ENCODE assay signal across 19 cellular contexts in the genomic region with DNA sequence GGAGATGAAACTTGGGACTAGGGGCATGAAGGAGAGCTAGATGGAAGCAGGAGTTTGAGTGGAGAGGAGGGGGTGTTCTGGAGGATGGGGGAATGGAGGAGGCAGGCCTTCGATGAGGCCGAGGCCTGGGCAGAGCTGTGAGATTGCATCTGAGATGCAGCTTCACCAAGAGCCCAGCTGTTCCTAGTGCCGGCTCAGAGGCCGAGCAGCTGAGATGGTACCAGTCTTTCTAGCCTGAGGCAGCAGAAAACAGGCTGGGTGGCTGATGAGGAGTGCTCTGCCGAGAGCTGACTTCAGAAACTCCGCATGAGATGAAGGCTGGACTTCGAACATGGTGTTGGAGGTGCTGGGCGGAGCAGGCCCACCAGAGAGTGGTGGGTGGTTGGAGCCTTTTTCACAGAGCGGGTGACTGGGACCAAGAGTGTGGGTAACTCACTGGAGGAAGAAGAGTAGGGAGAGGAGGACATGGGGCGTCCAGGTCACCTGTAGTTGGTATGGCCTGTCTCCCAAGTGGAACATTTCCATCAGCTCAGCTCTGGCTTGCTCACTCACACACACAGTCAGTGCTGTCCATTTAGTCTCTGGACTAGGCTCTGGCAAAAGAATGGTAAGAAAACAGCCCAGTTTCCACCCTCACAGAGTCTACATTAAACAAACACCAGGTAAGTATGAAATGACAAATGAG. TPM values are rescaled to one million over a fixed set of nuclear protein-coding genes. Genes with fewer than 3 reads are reported as not detected.
DNase-seq lines count a peak whose midpoint lies in the region; TF ChIP-seq lines count a peak whose summit lies in the region.
"Had no signal": no experiment of that assay in that cellular context is flagged by ENCODE, and none has a peak within 500 bp of the region (broad histone marks: within the 10 kb centered on the region; RNA-seq: fewer than 3 reads in every experiment).

No MANE protein-coding gene starts in this region.

- intact Hi-C loops in dorsolateral prefrontal cortex (cut with DNase I) (loop anchor here (5.0 kb wide), 2 partner anchors 39 to 41 kb away; no protein-coding TSS in a partner anchor), thyroid gland (cut with DNase I) (no loop called here)

- TF ChIP-seq POLR2A in thyroid gland (IDR thresholded peaks at IDR 0.05): no peak

- no peak overlapping the region for H3K9ac ChIP-seq in neural progenitor cell

- H3K27ac Mint-ChIP-seq in neural progenitor cell: peak overlapping the region; percentile 75
- H3K27ac Mint-ChIP-seq: activated CD4-positive, alpha-beta memory T cell treated with anti-CD3 and anti-CD28 coated beads, Interleukin-2, amount 10 ng/mL, durations not matched to agents 7 days and 5 days; activated naive CD4-positive, alpha-beta T cell treated with anti-CD3 and anti-CD28 coated beads, Interleukin-2, amount 50 U/mL, for 72 hours; nephron; T-helper 17 cell had no signal

- no peaks in the 10 kb centered on the region for H3K36me3 ChIP-seq in neural progenitor cell
- H3K36me3 ChIP-seq in thyroid gland: no peaks in the 10 kb centered on the region

- H3K4me1 ChIP-seq in neural progenitor cell (peaks cover 7% of the 10 kb centered on the region), thyroid gland (peaks cover 52 to 56% of the 10 kb centered on the region in 2 donors)
- H3K4me1 ChIP-seq: Caco-2 had no signal

- DNase-seq in dorsolateral prefrontal cortex: no peak
- DNase-seq in neural progenitor cell (ENCODE audit: low spot score): no peak
- no peak for DNase-seq in thyroid gland
- DNase-seq in stimulated activated CD4-positive, alpha-beta T cell treated with anti-CD3 and anti-CD28 coated beads, Interleukin-4, amount 100 ng/mL, for 4 hours: no peak
- no peak for DNase-seq in NCI-H2081 treated with DMSO at 0.1 percent for 48 hours (lab: John Stamatoyannopoulos, UW)
- DNase-seq in NCI-H345 (lab: John Stamatoyannopoulos, UW): no peak
- DNase-seq: activated CD4-positive, alpha-beta memory T cell treated with anti-CD3 and anti-CD28 coated beads, Interleukin-2, amount 10 ng/mL, durations not matched to agents 7 days and 5 days; activated T-cell treated with anti-CD3 and anti-CD28 coated beads, Interleukin-2, amount 50 U/mL, for 4 hours; AML-193; Caco-2; erythroblast; NCI-H2081; NCI-H524; stimulated activated naive CD4-positive, alpha-beta T cell treated with Interleukin-2 at 50 U/mL for 16 hours; T-helper 17 cell had no signal

- no peak for TF ChIP-seq CTCF in VCaP (conservative IDR thresholded peaks at IDR 0.05)
- no peak for TF ChIP-seq CTCF in dorsolateral prefrontal cortex (IDR thresholded peaks at IDR 0.05 in 54 of 56, conservative IDR thresholded peaks at IDR 0.05 in 2 of 56; ENCODE audit: low read depth in 1 of 56, partially characterized antibody in 56 of 56)
- TF ChIP-seq CTCF in neural progenitor cell (IDR thresholded peaks at IDR 0.05): no peak
- TF ChIP-seq CTCF in thyroid gland (IDR thresholded peaks at IDR 0.05): no peak

- no peak overlapping the region for H3K4me2 ChIP-seq in neural progenitor cell

- H3K9me3 ChIP-seq in neural progenitor cell (ENCODE audit: low read depth): no peaks in the 10 kb centered on the region
- no peaks in the 10 kb centered on the region for H3K9me3 ChIP-seq in thyroid gland
- H3K9me3 ChIP-seq: Caco-2 had no signal

- H3K9me3 Mint-ChIP-seq in neural progenitor cell: no peaks in the 10 kb centered on the region
- H3K9me3 Mint-ChIP-seq: activated CD4-positive, alpha-beta memory T cell treated with anti-CD3 and anti-CD28 coated beads, Interleukin-2, amount 10 ng/mL, durations not matched to agents 7 days and 5 days; activated naive CD4-positive, alpha-beta T cell treated with anti-CD3 and anti-CD28 coated beads, Interleukin-2, amount 50 U/mL, for 72 hours; activated T-cell treated with anti-CD3 and anti-CD28 coated beads, Interleukin-2, amount 50 U/mL, for 4 hours; nephron had no signal

- peaks cover 5% of the 10 kb centered on the region for H3K4me1 Mint-ChIP-seq in neural progenitor cell
- H3K4me1 Mint-ChIP-seq: brain had no signal

- no peaks in the 10 kb centered on the region for H3F3A ChIP-seq in neural progenitor cell (ENCODE audit: low read depth)

- H3K4me3 ChIP-seq in dorsolateral prefrontal cortex (no peak overlapping the region), neural progenitor cell (no peak overlapping the region), thyroid gland (replicated peaks in 1 of 3) (no peak overlapping the region)

- H3K27me3 ChIP-seq in dorsolateral prefrontal cortex (no peaks in the 10 kb centered on the region), neural progenitor cell (no peaks in the 10 kb centered on the region), thyroid gland (no peaks in the 10 kb centered on the region)

- H3K79me2 ChIP-seq in neural progenitor cell (ENCODE audit: low read depth): no peaks in the 10 kb centered on the region

- H3K27ac ChIP-seq in VCaP: peak overlapping the region; percentile 52
- peak overlapping the region in 58 of 59 donors; percentile 12 to 98 (median 90) for H3K27ac ChIP-seq in dorsolateral prefrontal cortex
- no peak overlapping the region for H3K27ac ChIP-seq in neural progenitor cell
- peak overlapping the region; percentile 97 to 98 (median 97) for H3K27ac ChIP-seq in thyroid gland

- WGBS in thyroid gland, 2 donors: 95% methylated on average over 10 of the region's 10 CpGs

- no peak overlapping the region for H2AFZ ChIP-seq in neural progenitor cell (replicated peaks)

- no peaks in the 10 kb centered on the region for H4K20me1 ChIP-seq in neural progenitor cell (ENCODE audit: low read depth)

- H3K27me3 Mint-ChIP-seq in neural progenitor cell (ENCODE audit: insufficient read depth, low read depth): peaks cover 6% of the 10 kb centered on the region

- H3K36me3 Mint-ChIP-seq in neural progenitor cell: no peaks in the 10 kb centered on the region
- H3K36me3 Mint-ChIP-seq: activated naive CD4-positive, alpha-beta T cell treated with anti-CD3 and anti-CD28 coated beads, Interleukin-2, amount 50 U/mL, for 72 hours; brain had no signal

- H3K4me3 Mint-ChIP-seq in neural progenitor cell: no peak overlapping the region
- H3K4me3 Mint-ChIP-seq: activated CD4-positive, alpha-beta memory T cell treated with anti-CD3 and anti-CD28 coated beads, Interleukin-2, amount 10 ng/mL, durations not matched to agents 7 days and 5 days; activated T-cell treated with anti-CD3 and anti-CD28 coated beads, Interleukin-2, amount 50 U/mL, for 4 hours; brain; nephron; T-helper 17 cell had no signal

RNA-seq across cellular contexts. Expression of a gene that starts 54.7 kb away (rescaled TPM):
- 10 to 100 TPM; 17.3 to 70.1 (median 37.3) TPM for total RNA-seq in dorsolateral prefrontal cortex
- 0.15 TPM in 1 of 2 replicates, not detected in the other for total RNA-seq in neural progenitor cell (ENCODE audit: low replicate concordance)
- total RNA-seq in thyroid gland: 10 to 100 TPM; 33.4 to 38.6 (median 37.0) TPM

Comparison
In these comparisons a context has a peak if more than half of its experiments do, and no peak if none do; other contexts are left out.
1. RNA of a gene that starts 54.7 kb away (total RNA-seq): 17.3 to 70.1 TPM in dorsolateral prefrontal cortex and 33.4 to 38.6 TPM in thyroid gland; 0.15 TPM in neural progenitor cell; every median in the first group is over 10 times any median in the second.